28 cellular contexts compared by ENCODE assay signal in the genomic region with DNA sequence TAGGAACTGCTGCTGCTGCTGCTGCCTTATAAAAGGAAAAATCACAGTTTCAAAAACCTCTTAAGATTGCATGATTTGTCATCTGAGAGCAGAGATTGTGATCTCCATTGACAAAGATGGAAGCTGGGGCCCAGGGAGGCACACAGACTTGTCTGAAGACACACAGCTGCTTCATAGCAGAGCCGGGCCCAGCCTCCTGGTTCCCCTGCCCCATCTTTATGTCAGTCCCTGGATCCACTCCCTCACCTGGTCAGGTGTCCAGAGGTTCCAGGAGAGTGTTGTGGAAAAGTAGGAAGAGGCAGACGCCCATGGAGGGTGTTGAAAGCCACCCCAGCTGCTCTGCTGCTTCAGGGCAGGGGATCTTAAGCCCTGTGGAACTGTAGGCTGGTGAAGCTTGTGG. TPM values are rescaled to one million over a fixed set of nuclear protein-coding genes. Genes with fewer than 3 reads are reported as not detected.
"Had no signal": no experiment of that assay in that cellular context is flagged by ENCODE, and none has a peak within 500 bp of the region (broad histone marks: within the 10 kb centered on the region; RNA-seq: fewer than 3 reads in every experiment).

No MANE protein-coding gene starts in this region.

- ATAC-seq: esophagus mucosa; gastroesophageal sphincter; heart right ventricle; left lobe of liver; naive thymus-derived CD8-positive, alpha-beta T cell; stimulated activated naive CD8-positive, alpha-beta T cell treated with anti-CD3 and anti-CD28 coated beads, Interleukin-15, amount 100 ng/mL, for 72 hours; upper lobe of right lung had no signal

- H3K36me3 Mint-ChIP-seq: naive thymus-derived CD8-positive, alpha-beta T cell had no signal

- DNase-seq: dorsolateral prefrontal cortex; effector CD8-positive, alpha-beta T cell; endodermal cell; foreskin fibroblast; heart right ventricle; hippocampal formation; immature natural killer cell; naive thymus-derived CD8-positive, alpha-beta T cell; sigmoid colon; stimulated activated CD4-positive, alpha-beta T cell treated with anti-CD3 and anti-CD28 coated beads, Interleukin-15, amount 100 ng/mL, for 24 hours; stimulated activated CD4-positive, alpha-beta T cell treated with anti-CD3 and anti-CD28 coated beads, Interleukin-2, amount 100 ng/mL, for 48 hours; stimulated activated naive CD4-positive, alpha-beta T cell; stimulated activated naive CD8-positive, alpha-beta T cell treated with anti-CD3 and anti-CD28 coated beads, Interleukin-15, amount 100 ng/mL, for 72 hours; transverse colon; upper lobe of right lung; uterus had no signal

- H3K4me1 ChIP-seq: uterus had no signal

- H3K9me3 Mint-ChIP-seq: immature natural killer cell had no signal

- H3K4me1 Mint-ChIP-seq: naive thymus-derived CD8-positive, alpha-beta T cell; neural crest cell; stimulated activated naive CD8-positive, alpha-beta T cell treated with anti-CD3 and anti-CD28 coated beads, Interleukin-15, amount 100 ng/mL, for 72 hours had no signal

- H3K9ac ChIP-seq: parathyroid adenoma had no signal

- H3K4me3 Mint-ChIP-seq: endodermal cell; immature natural killer cell; naive thymus-derived CD8-positive, alpha-beta T cell; neural crest cell; stimulated activated naive CD8-positive, alpha-beta T cell treated with anti-CD3 and anti-CD28 coated beads, Interleukin-15, amount 100 ng/mL, for 72 hours had no signal

- H3K36me3 ChIP-seq: sigmoid colon, transverse colon, upper lobe of right lung, uterus had no signal

- H2AFZ ChIP-seq: parathyroid adenoma had no signal

- H3K27me3 Mint-ChIP-seq: progenitor cell of endocrine pancreas had no signal

- H3K9me3 ChIP-seq: neutrophil, right atrium auricular region, sigmoid colon, suprapubic skin, transverse colon, upper lobe of right lung, uterus had no signal

- H3K4me3 ChIP-seq: dorsolateral prefrontal cortex, gastroesophageal sphincter, heart right ventricle, right atrium auricular region, sigmoid colon, skin epidermis, suprapubic skin, transverse colon, upper lobe of right lung, uterus had no signal

- FAIRE-seq: keratinocyte had no signal

- H3K27me3 ChIP-seq: dorsolateral prefrontal cortex, gastroesophageal sphincter, heart right ventricle, neutrophil, right atrium auricular region, sigmoid colon, suprapubic skin, transverse colon, upper lobe of right lung, uterus had no signal

- H3K27ac Mint-ChIP-seq: endodermal cell; immature natural killer cell; naive thymus-derived CD8-positive, alpha-beta T cell; progenitor cell of endocrine pancreas; stimulated activated naive CD8-positive, alpha-beta T cell treated with anti-CD3 and anti-CD28 coated beads, Interleukin-15, amount 100 ng/mL, for 72 hours had no signal

- H3K27ac ChIP-seq: dorsolateral prefrontal cortex, epithelial cell of prostate, gastroesophageal sphincter, heart right ventricle, neutrophil, right atrium auricular region, sigmoid colon, skin epidermis, suprapubic skin, transverse colon, upper lobe of right lung, uterus had no signal

RNA-seq across cellular contexts. Expression of gene STEAP3, which starts 20.0 kb away (rescaled TPM):
- total RNA-seq: naive thymus-derived CD8-positive, alpha-beta T cell had no signal
